11 cellular contexts compared by ENCODE assay signal in the genomic region with DNA sequence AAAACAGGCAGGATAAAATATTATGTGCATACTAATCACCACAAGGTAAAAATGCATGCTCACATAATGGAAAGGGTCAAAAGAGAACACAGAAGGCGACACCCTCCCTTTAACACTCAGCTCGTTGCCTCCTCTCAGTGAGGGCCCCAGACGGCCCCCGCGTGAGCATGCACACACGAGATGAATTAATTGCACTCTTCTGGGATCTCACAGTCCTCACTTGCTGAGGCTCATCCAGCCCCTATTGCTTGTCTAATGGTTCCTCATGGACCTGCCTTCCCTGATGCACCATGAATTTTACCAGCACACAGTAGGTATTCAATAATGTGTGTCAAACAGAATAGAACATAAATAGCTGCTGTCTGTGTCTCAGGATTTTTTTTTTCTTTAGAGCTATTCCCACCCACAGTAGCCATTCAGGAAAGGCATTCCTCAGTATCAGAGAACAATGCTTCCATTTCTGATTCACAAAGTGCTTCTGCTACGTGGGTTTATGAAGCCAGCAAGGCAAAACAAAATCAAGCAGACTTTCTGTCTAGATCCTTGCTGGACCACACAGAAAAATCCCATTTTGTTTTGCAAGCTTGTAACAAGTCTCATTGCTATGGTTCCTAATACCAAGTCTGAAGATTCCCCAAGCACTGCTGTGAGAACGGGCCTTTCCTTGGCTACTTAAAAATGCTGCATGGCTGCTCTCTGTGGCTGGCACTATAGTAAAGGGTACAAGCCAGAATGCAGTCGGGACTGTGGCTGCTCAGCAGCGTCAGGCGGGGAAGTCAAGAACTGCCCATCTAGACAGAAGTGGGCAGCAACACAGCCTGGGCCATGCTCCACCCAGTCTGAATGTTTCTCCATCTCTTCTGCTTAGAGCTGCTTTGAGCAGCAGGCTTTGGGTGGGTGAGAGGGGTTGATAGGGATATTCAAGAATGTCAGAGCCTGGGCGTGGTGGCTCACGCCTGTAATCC. TPM values are rescaled to one million over a fixed set of nuclear protein-coding genes. Genes with fewer than 3 reads are reported as not detected.
A peak's percentile ranks its signal among the peaks of the same experiment; 100 is the strongest.
DNase-seq lines count a peak whose midpoint lies in the region; ATAC-seq and TF ChIP-seq lines count a peak whose summit lies in the region.
"Had no signal": no experiment of that assay in that cellular context is flagged by ENCODE, and none has a peak within 500 bp of the region (broad histone marks: within the 10 kb centered on the region; RNA-seq: fewer than 3 reads in every experiment).

No MANE protein-coding gene starts in this region.

- POLR2A ChIA-PET in WTC11 (lab: Charles Lee), result interaction anchor here (1.1 kb wide), 1 partner anchor 91 kb away, joined by 4 read pairs; no protein-coding TSS in a partner anchor

- H3K4me1 Mint-ChIP-seq in WTC11, result peaks cover 22% of the 10 kb centered on the region

- WGBS in tibial nerve, 2 donors, result 26 to 38% methylated on average over 13 of the region's 13 CpGs

- peak overlapping the region; percentile 24 to 93 (median 68) for H3K27ac ChIP-seq in tibial nerve
- H3K27ac ChIP-seq: neutrophil had no signal

- no peaks in the 10 kb centered on the region for H3K9me3 Mint-ChIP-seq in WTC11

- no peak for TF ChIP-seq POLR2A in tibial nerve (IDR thresholded peaks at IDR 0.05)

- DNase-seq in WTC11 (ENCODE audit: low spot score), result no peak
- DNase-seq in globus pallidus (ENCODE audit: low spot score), result peak; percentile 85
- DNase-seq in midbrain (lab: John Stamatoyannopoulos, UW), result peak; percentile 68
- DNase-seq in tibial nerve (ENCODE audit: low spot score in 2 of 2), result no peak
- DNase-seq in NCI-H524 (lab: John Stamatoyannopoulos, UW), result no peak
- DNase-seq in NCI-H510A treated with DMSO at 0.1 percent for 48 hours (lab: John Stamatoyannopoulos, UW), result no peak
- DNase-seq in A172 (ENCODE audit: low spot score), result no peak
- DNase-seq: activated CD4-positive, alpha-beta T cell treated with anti-CD3 and anti-CD28 coated beads, Interleukin-2, amount 50 U/mL, for 1 hour; activated gamma-delta T cell treated with Interleukin-2 at 50 U/mL for 16 hours; transverse colon had no signal

- no peak overlapping the region; the same call in 1 of the 2 replicates for H3K4me3 Mint-ChIP-seq in WTC11

- H3K27ac Mint-ChIP-seq in WTC11, result peak overlapping the region; percentile 7; the same call in 1 of the 2 replicates

- TF ChIP-seq EP300 in tibial nerve (IDR thresholded peaks at IDR 0.05), result peak in 1 of 2 donors; percentile 34

- no peak; the same call in 1 of the 2 replicates for ATAC-seq in WTC11

- no peaks in the 10 kb centered on the region for H3K36me3 ChIP-seq in tibial nerve
- H3K36me3 ChIP-seq: neutrophil, transverse colon had no signal

- H3K27me3 ChIP-seq in tibial nerve, result no peaks in the 10 kb centered on the region
- H3K27me3 ChIP-seq: neutrophil, transverse colon had no signal

- H3K4me3 ChIP-seq in tibial nerve, result no peak overlapping the region
- H3K4me3 ChIP-seq: transverse colon had no signal

- peaks cover 7 to 98% (median 49%) of the 10 kb centered on the region in 4 donors for H3K4me1 ChIP-seq in tibial nerve

- no peaks in the 10 kb centered on the region for H3K9me3 ChIP-seq in tibial nerve
- H3K9me3 ChIP-seq: neutrophil, transverse colon had no signal

- H3K36me3 Mint-ChIP-seq in WTC11, result no peaks in the 10 kb centered on the region

- TF ChIP-seq CTCF in WTC11 (IDR thresholded peaks at IDR 0.05) (no peak), tibial nerve (IDR thresholded peaks at IDR 0.05) (no peak)

- CTCF ChIA-PET in WTC11 (lab: Charles Lee), result interaction anchor here (0.6 to 2.9 kb wide), 4 partner anchors 10 to 65 kb away, joined by 4 to 16 read pairs (median 4); a partner anchor contains a TSS

- no peaks in the 10 kb centered on the region for H3K27me3 Mint-ChIP-seq in WTC11 (ENCODE audit: low read depth)

TF ChIP-seq in WTC11, 78 proteins besides CTCF, POLR2A, EP300 and RAD21:
- TF ChIP-seq, protein P1, sequence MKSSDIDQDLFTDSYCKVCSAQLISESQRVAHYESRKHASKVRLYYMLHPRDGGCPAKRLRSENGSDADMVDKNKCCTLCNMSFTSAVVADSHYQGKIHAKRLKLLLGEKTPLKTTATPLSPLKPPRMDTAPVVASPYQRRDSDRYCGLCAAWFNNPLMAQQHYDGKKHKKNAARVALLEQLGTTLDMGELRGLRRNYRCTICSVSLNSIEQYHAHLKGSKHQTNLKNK (CRISPR knock-in tag; IDR thresholded peaks at IDR 0.05), result no peak
- TF ChIP-seq MXD4 (CRISPR knock-in tag; IDR thresholded peaks at IDR 0.05; ENCODE audit: borderline replicate concordance), result no peak

RNA-seq across cellular contexts. Expression of a gene that starts 43.5 kb away (rescaled TPM):
- 5.2 to 6.7 TPM (median 6.4 TPM) in 3 replicates for total RNA-seq in WTC11 (2021)
- total RNA-seq in tibial nerve, result 100 to 1,000 TPM in 1 of 4 donors, 10 to 100 TPM in 3; 83.4 to 109 (median 96.8) TPM
- total RNA-seq in A172 (2014; rRNA removed; shearing (Covaris generic)), result 40.7 and 50.0 TPM in 2 replicates

RNA-seq across cellular contexts. Expression of a gene that starts 44.0 kb away (rescaled TPM):
- total RNA-seq in WTC11 (2021), result 0.34 to 0.48 TPM (median 0.42 TPM) in 3 replicates
- 1 to 10 TPM; 4.3 to 8.6 (median 6.0) TPM for total RNA-seq in tibial nerve
- 1.1 and 1.7 TPM in 2 replicates for total RNA-seq in A172 (2014; rRNA removed; shearing (Covaris generic))

Comparison
In these comparisons a context has a peak if more than half of its experiments do, and no peak if none do; other contexts are left out.
1. DNase-seq: peak in globus pallidus (single experiment) and midbrain (single experiment); none in WTC11 (single experiment), tibial nerve (0 of 2), NCI-H524 (0 of 2), NCI-H510A treated with DMSO at 0.1 percent for 48 hours (single experiment) and A172 (single experiment).